Comparison of ENCODE assay signal across 8 cellular contexts in genomic region chr7:150514748-150515222, GRCh38. TPM values are rescaled to one million over a fixed set of nuclear protein-coding genes. Genes with fewer than 3 reads are reported as not detected.
DNase-seq lines count a peak whose midpoint lies in the region; ATAC-seq, FAIRE-seq and TF ChIP-seq lines count a peak whose summit lies in the region.

Gene GIMAP7, plus strand, starts transcription at chr7:150514872. Its CDS starts 5,103 bp downstream, at chr7:150519975.

- H4K20me1 ChIP-seq in mammary epithelial cell (ENCODE audit: insufficient read depth, low read length), result no peaks in the 10 kb centered on the region

- peak within 1 kb of the TSS; percentile 43 to 72 for H3K27ac ChIP-seq in kidney (ENCODE audit: low read depth in 2 of 2, low read length in 2 of 2)
- no peak within 1 kb of the TSS for H3K27ac ChIP-seq in mammary epithelial cell (ENCODE audit: insufficient read depth, low read depth, low read length)
- H3K27ac ChIP-seq in SJCRH30, result no peak within 1 kb of the TSS

- H2AFZ ChIP-seq in mammary epithelial cell (ENCODE audit: low read depth, low read length), result no peak within 1 kb of the TSS

- H3K27me3 ChIP-seq in mammary epithelial cell (ENCODE audit: insufficient read depth, low read length) (no peaks in the 10 kb centered on the region), SJCRH30 (peaks cover 15% of the 10 kb centered on the region; the same call in 1 of the 2 replicates)

- CTCF ChIA-PET in GM10248 (lab: Yijun Ruan, JAX), result interaction anchor here (1.0 to 2.0 kb wide), 7 partner anchors 10 to 241 kb away, joined by 3 to 6 read pairs (median 4); no protein-coding TSS in a partner anchor
- CTCF ChIA-PET in mammary epithelial cell (lab: Charles Lee; ENCODE audit: low non-redundant PET), result no interaction called here

- no peak within 1 kb of the TSS for H3K4me2 ChIP-seq in mammary epithelial cell (ENCODE audit: insufficient read depth, low read depth, low read length)

- H3K4me1 ChIP-seq in kidney (ENCODE audit: control insufficient read depth in 1 of 2, insufficient read depth in 1 of 2, low read depth in 1 of 2, low read length in 2 of 2) (no peaks in the 10 kb centered on the region), mammary epithelial cell (ENCODE audit: insufficient read depth, low read length) (no peaks in the 10 kb centered on the region), SJCRH30 (no peaks in the 10 kb centered on the region)

- no peaks in the 10 kb centered on the region for H3K9me3 ChIP-seq in kidney (ENCODE audit: control insufficient read depth in 1 of 2, low read length in 2 of 2)
- no peaks in the 10 kb centered on the region for H3K9me3 ChIP-seq in mammary epithelial cell (replicated peaks; ENCODE audit: insufficient read depth, low read length)
- no peaks in the 10 kb centered on the region for H3K9me3 ChIP-seq in SJCRH30 (replicated peaks)

- dilution Hi-C loops in mammary epithelial cell (cut with HindIII; ENCODE audit: low sequenced_read_pairs), result no loop called here

- peak within 1 kb of the TSS in 1 of 2 donors; percentile 56 for H3K9ac ChIP-seq in kidney (ENCODE audit: low read length in 2 of 2)
- H3K9ac ChIP-seq in mammary epithelial cell (ENCODE audit: insufficient read depth, low read length), result no peak within 1 kb of the TSS

- BruUV-seq in mammary epithelial cell (replicated peaks; lab: Mats Ljungman, UMichigan), result no TSS peak

- no peak for TF ChIP-seq CTCF in GM10248 (IDR thresholded peaks at IDR 0.05; ENCODE audit: control extremely low read depth, extremely low read depth, low read depth, missing control alignments)
- no peak for TF ChIP-seq CTCF in kidney (IDR thresholded peaks at IDR 0.05; ENCODE audit: borderline replicate concordance, extremely low read depth, insufficient read depth)
- no peak for TF ChIP-seq CTCF in mammary epithelial cell (conservative IDR thresholded peaks at IDR 0.05 in 1 of 2, IDR thresholded peaks at IDR 0.05 in 1 of 2; ENCODE audit: extremely low read depth in 1 of 2, insufficient read depth in 1 of 2, low read depth in 1 of 2, low read length in 2 of 2)

- no peaks in the 10 kb centered on the region for H3K79me2 ChIP-seq in mammary epithelial cell (ENCODE audit: insufficient read depth, low read length)

- no peaks in the 10 kb centered on the region for H3K36me3 ChIP-seq in kidney (ENCODE audit: control insufficient read depth in 1 of 2, insufficient read depth in 2 of 2, low read length in 2 of 2)
- no peaks in the 10 kb centered on the region for H3K36me3 ChIP-seq in mammary epithelial cell (ENCODE audit: insufficient read depth, low read length)
- no peaks in the 10 kb centered on the region for H3K36me3 ChIP-seq in SJCRH30

- DNase-seq in GM10248 (ENCODE audit: extremely low spot score) (peak; percentile 23), activated T-cell treated with anti-CD3 and anti-CD28 coated beads for 24 hours (ENCODE audit: low read depth) (peak; percentile 51), kidney (no peak), 8988T (no peak), mammary epithelial cell (no peak), SJCRH30 (no peak)
- peak; percentile 46 for DNase-seq in stimulated activated naive CD4-positive, alpha-beta T cell treated with Interleukin-2 at 50 U/mL for 16 hours (lab: John Stamatoyannopoulos, UW)

- WGBS in mammary epithelial cell (ENCODE audit: low coverage, missing lambda C conversion rate), result 53% methylated on average over 3 of the region's 3 CpGs

- intact Hi-C loops in kidney (cut with DNase I) (no loop called here), mammary epithelial cell (cut with micrococcal nuclease) (no loop called here)

- peak; percentile 57 for ATAC-seq in HG02938 (IDR thresholded peaks at IDR 0.05; ENCODE audit: unreplicated experiment)

- in situ Hi-C loops in mammary epithelial cell (cut with MboI; ENCODE audit: low sequenced_read_pairs in 2 of 2), result no loop called here

- H3K4me3 ChIP-seq in kidney (ENCODE audit: low read length in 2 of 2) (peak within 1 kb of the TSS; percentile 61 to 67), mammary epithelial cell (replicated peaks in 1 of 3; ENCODE audit: insufficient read depth in 1 of 3, low read depth in 2 of 3, low read length in 3 of 3) (no peak within 1 kb of the TSS), SJCRH30 (no peak within 1 kb of the TSS)

- POLR2A ChIA-PET in GM10248 (lab: Yijun Ruan, JAX), result no interaction called here

- FAIRE-seq in kidney (lab: Jason Lieb, UNC), result no peak

RNA-seq across cellular contexts. Expression of gene GIMAP7, which starts in this region (rescaled TPM):
- 43.6 TPM for total RNA-seq in kidney
- 36.0 TPM for polyA plus RNA-seq in kidney (ENCODE audit: insufficient read depth, low read depth, low replicate concordance)
- not detected for total RNA-seq in mammary epithelial cell
- not detected for polyA plus RNA-seq in mammary epithelial cell
- not detected for polyA minus RNA-seq in mammary epithelial cell
- not detected in 2 replicates for total RNA-seq in SJCRH30 (2014; rRNA removed; shearing (Covaris generic))

Comparison
In these comparisons a context has a peak if more than half of its experiments do, and no peak if none do; other contexts are left out.
1. RNA of gene GIMAP7 (total RNA-seq): 43.6 TPM in kidney (single experiment); not detected in mammary epithelial cell and not detected in SJCRH30; every median in the first group is over 10 times any median in the second.
2. RNA of gene GIMAP7 (polyA plus RNA-seq): 36.0 TPM in kidney (single experiment); not detected in mammary epithelial cell (single experiment); every median in the first group is over 10 times any median in the second.
3. DNase-seq: peak in GM10248 (single experiment), activated T-cell treated with anti-CD3 and anti-CD28 coated beads for 24 hours (single experiment) and stimulated activated naive CD4-positive, alpha-beta T cell treated with Interleukin-2 at 50 U/mL for 16 hours (single experiment); none in kidney (single experiment), 8988T (single experiment), mammary epithelial cell (single experiment) and SJCRH30 (0 of 2).
4. H3K27ac ChIP-seq: peak in kidney (2 of 2); none in mammary epithelial cell (single experiment) and SJCRH30 (single experiment).
5. H3K4me3 ChIP-seq: peak in kidney (2 of 2); none in mammary epithelial cell (0 of 3) and SJCRH30 (single experiment).